15 cellular contexts compared by ENCODE assay signal in the genomic region with DNA sequence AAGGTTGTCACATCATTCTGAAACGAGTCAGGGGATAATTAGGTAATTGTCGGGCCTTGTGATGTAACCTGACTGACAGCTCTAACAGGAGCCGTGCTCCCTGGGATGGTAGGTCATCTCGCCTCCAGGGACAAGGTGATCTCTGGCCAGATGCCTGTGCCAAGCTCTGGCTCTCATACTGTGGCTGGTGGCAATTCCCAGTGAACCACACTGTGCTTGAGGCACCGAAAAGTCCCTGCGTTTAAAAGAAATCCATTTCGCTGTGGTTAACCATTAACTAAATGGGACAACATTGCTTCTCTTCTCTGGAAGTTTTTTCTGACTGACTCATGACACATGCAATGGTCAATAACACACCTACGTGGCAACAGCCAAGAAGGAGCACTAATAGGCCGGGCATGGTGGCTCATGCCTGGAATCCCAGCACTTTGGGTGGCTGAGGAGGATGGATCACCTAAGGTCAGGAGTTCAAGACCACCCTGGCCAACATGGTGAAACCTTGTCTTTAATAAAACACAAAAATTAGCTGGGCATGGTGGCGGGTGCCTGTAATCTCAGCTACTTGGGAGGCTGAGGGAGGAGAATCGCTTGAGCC.
DNase-seq lines count a peak whose midpoint lies in the region; ATAC-seq, FAIRE-seq and TF ChIP-seq lines count a peak whose summit lies in the region.
"Had no signal": no experiment of that assay in that cellular context is flagged by ENCODE, and none has a peak within 500 bp of the region (broad histone marks: within the 10 kb centered on the region; RNA-seq: fewer than 3 reads in every experiment).

No MANE protein-coding gene starts in this region.

- TF ChIP-seq CTCF in bronchial epithelial cell (IDR thresholded peaks at IDR 0.05; ENCODE audit: insufficient read depth, low read length, severe bottlenecking) (no peak), D721Med (IDR thresholded peaks at IDR 0.05; ENCODE audit: insufficient read depth, missing control alignments) (no peak)

- no peak overlapping the region for H3K4me3 ChIP-seq in bronchial epithelial cell (ENCODE audit: low read depth, low read length)
- H3K4me3 ChIP-seq: lung had no signal

- DNase-seq in Right ventricle myocardium inferior (ENCODE audit: missing footprints) (no peak), cardiac septum (ENCODE audit: low spot score) (no peak), bronchial epithelial cell (ENCODE audit: low read depth) (peak; percentile 51), left colon (no peak), urothelium cell line (ENCODE audit: low spot score) (peak; percentile 30), D721Med (ENCODE audit: insufficient read length, low spot score) (no peak)
- DNase-seq: 8988T; activated CD8-positive, alpha-beta T cell treated with anti-CD3 and anti-CD28 coated beads for 36 hours; brain microvascular endothelial cell; NCI-H1417 treated with DMSO at 0.1 percent for 48 hours; NCI-H524; stimulated activated CD4-positive, alpha-beta T cell treated with anti-CD3 and anti-CD28 coated beads, Interleukin-12 subunit alpha, Interleukin-12 subunit beta, amount 100 ng/mL, for 4 hours had no signal

- no peaks in the 10 kb centered on the region for H3K36me3 ChIP-seq in bronchial epithelial cell (ENCODE audit: control insufficient read depth, insufficient read depth, low read length)
- H3K36me3 ChIP-seq: brain microvascular endothelial cell had no signal

- no peak for FAIRE-seq in bronchial epithelial cell (lab: Jason Lieb, UNC)
- FAIRE-seq in urothelium cell line (lab: Jason Lieb, UNC) = no peak
- FAIRE-seq in D721Med (lab: Jason Lieb, UNC) = no peak

- intact Hi-C loops in Right ventricle myocardium inferior (cut with DNase I) = no loop called here
- intact Hi-C loops in cardiac septum (cut with DNase I) = no loop called here
- intact Hi-C loops in left colon (cut with DNase I, micrococcal nuclease) = no loop called here

- H3K27me3 ChIP-seq in bronchial epithelial cell (ENCODE audit: control insufficient read depth, insufficient read depth, low read length) = no peaks in the 10 kb centered on the region
- H3K27me3 ChIP-seq: brain microvascular endothelial cell had no signal

- ATAC-seq in Right ventricle myocardium inferior = peak; percentile 71
- peak; percentile 85 for ATAC-seq in left colon
- ATAC-seq in GM21619 (IDR thresholded peaks at IDR 0.05; ENCODE audit: unreplicated experiment) = no peak
- no peak for ATAC-seq in GM19035 (IDR thresholded peaks at IDR 0.05; ENCODE audit: unreplicated experiment)
- ATAC-seq: activated CD8-positive, alpha-beta T cell treated with anti-CD3 and anti-CD28 coated beads for 36 hours had no signal

Comparison
In these comparisons a context has a peak if more than half of its experiments do, and no peak if none do; other contexts are left out.
1. ATAC-seq: peak in Right ventricle myocardium inferior (single experiment) and left colon (single experiment); none in GM21619 (single experiment) and GM19035 (single experiment).
2. DNase-seq: peak in bronchial epithelial cell (single experiment) and urothelium cell line (single experiment); none in Right ventricle myocardium inferior (single experiment), cardiac septum (single experiment), left colon (0 of 2) and D721Med (single experiment).